In genomic region chr1:12113433-12114339, GRCh38 we compare ENCODE assay signal across 10 cellular contexts. TPM values are rescaled to one million over a fixed set of nuclear protein-coding genes. Genes with fewer than 3 reads are reported as not detected.
A peak's percentile ranks its signal among the peaks of the same experiment; 100 is the strongest.
DNase-seq lines count a peak whose midpoint lies in the region; ATAC-seq and TF ChIP-seq lines count a peak whose summit lies in the region.
"Had no signal": no experiment of that assay in that cellular context is flagged by ENCODE, and none has a peak within 500 bp of the region (broad histone marks: within the 10 kb centered on the region; RNA-seq: fewer than 3 reads in every experiment).

No MANE protein-coding gene starts in this region.

- no peaks in the 10 kb centered on the region for H3K36me3 ChIP-seq in mesenchymal stem cell (ENCODE audit: control insufficient read depth in 1 of 2, insufficient read depth in 2 of 2, low read depth in 1 of 2, low read length in 2 of 2)
- no peaks in the 10 kb centered on the region for H3K36me3 ChIP-seq in transverse colon

- intact Hi-C loops in transverse colon (cut with DNase I; ENCODE audit: low total_unique reads), result no loop called here

- peak overlapping the region; percentile 25 for H3K4me3 Mint-ChIP-seq in activated naive CD8-positive, alpha-beta T cell treated with anti-CD3 and anti-CD28 coated beads, Interleukin-2, amount 50 U/mL, for 24 hours
- H3K4me3 Mint-ChIP-seq: activated naive CD4-positive, alpha-beta T cell treated with anti-CD3 and anti-CD28 coated beads, Interleukin-2, amount 50 U/mL, for 24 hours; nephron had no signal

- no peak for TF ChIP-seq EP300 in transverse colon (IDR thresholded peaks at IDR 0.05; ENCODE audit: low read depth)

- no peaks in the 10 kb centered on the region for H3K9me3 Mint-ChIP-seq in activated naive CD8-positive, alpha-beta T cell treated with anti-CD3 and anti-CD28 coated beads, Interleukin-2, amount 50 U/mL, for 24 hours
- H3K9me3 Mint-ChIP-seq: activated naive CD4-positive, alpha-beta T cell treated with anti-CD3 and anti-CD28 coated beads, Interleukin-2, amount 50 U/mL, for 24 hours; nephron had no signal

- no peak overlapping the region for H3K14ac ChIP-seq in mesenchymal stem cell (ENCODE audit: low read length in 2 of 2)

- H3K27ac Mint-ChIP-seq in activated naive CD8-positive, alpha-beta T cell treated with anti-CD3 and anti-CD28 coated beads, Interleukin-2, amount 50 U/mL, for 24 hours, result no peak overlapping the region
- H3K27ac Mint-ChIP-seq: activated naive CD4-positive, alpha-beta T cell treated with anti-CD3 and anti-CD28 coated beads, Interleukin-2, amount 50 U/mL, for 24 hours; nephron had no signal

- H3K4me1 Mint-ChIP-seq in activated naive CD8-positive, alpha-beta T cell treated with anti-CD3 and anti-CD28 coated beads, Interleukin-2, amount 50 U/mL, for 24 hours, result peaks cover 16% of the 10 kb centered on the region
- H3K4me1 Mint-ChIP-seq: activated naive CD4-positive, alpha-beta T cell treated with anti-CD3 and anti-CD28 coated beads, Interleukin-2, amount 50 U/mL, for 24 hours; nephron had no signal

- no peak overlapping the region for H2AK5ac ChIP-seq in mesenchymal stem cell (ENCODE audit: low read length, severe bottlenecking)

- H4K8ac ChIP-seq in mesenchymal stem cell (ENCODE audit: low read length), result no peak overlapping the region

- peak; percentile 49 for ATAC-seq in activated naive CD8-positive, alpha-beta T cell treated with anti-CD3 and anti-CD28 coated beads, Interleukin-2, amount 50 U/mL, for 24 hours
- no peak for ATAC-seq in HG03280 (IDR thresholded peaks at IDR 0.05; ENCODE audit: unreplicated experiment)

- no peak overlapping the region for H3K27ac ChIP-seq in mesenchymal stem cell (ENCODE audit: low read length, poor library complexity, severe bottlenecking)
- H3K27ac ChIP-seq in transverse colon, result no peak overlapping the region

- H2BK120ac ChIP-seq in mesenchymal stem cell (ENCODE audit: low read depth, low read length), result no peak overlapping the region

- H2BK15ac ChIP-seq in mesenchymal stem cell (ENCODE audit: low read depth, poor library complexity, severe bottlenecking), result no peak overlapping the region

- H3K4me1 ChIP-seq in mesenchymal stem cell (ENCODE audit: control insufficient read depth, insufficient read depth, low read depth, low read length) (peaks cover 3% of the 10 kb centered on the region), transverse colon (no peaks in the 10 kb centered on the region)

- H3K9ac ChIP-seq in mesenchymal stem cell (ENCODE audit: low read length), result no peak overlapping the region

- no peak overlapping the region for H2AFZ ChIP-seq in mesenchymal stem cell (ENCODE audit: low read depth, low read length)

- WGBS in mesenchymal stem cell, result 82% methylated on average over 7 of the region's 7 CpGs
- 73 to 83% methylated on average over 1 to 7 of the region's 7 CpGs for WGBS in transverse colon (ENCODE audit: low coverage in 1 of 2), 2 donors

- no peak overlapping the region for H3K4me3 ChIP-seq in mesenchymal stem cell (ENCODE audit: insufficient read depth in 1 of 2, low read depth in 1 of 2, low read length in 2 of 2)
- no peak overlapping the region for H3K4me3 ChIP-seq in transverse colon

- H3K36me3 Mint-ChIP-seq in activated naive CD8-positive, alpha-beta T cell treated with anti-CD3 and anti-CD28 coated beads, Interleukin-2, amount 50 U/mL, for 24 hours (ENCODE audit: low read depth), result no peaks in the 10 kb centered on the region
- H3K36me3 Mint-ChIP-seq: activated naive CD4-positive, alpha-beta T cell treated with anti-CD3 and anti-CD28 coated beads, Interleukin-2, amount 50 U/mL, for 24 hours had no signal

- no peak overlapping the region for H3K4me2 ChIP-seq in mesenchymal stem cell (ENCODE audit: low read length, poor library complexity, severe bottlenecking)

- peaks cover 9% of the 10 kb centered on the region for H3K27me3 Mint-ChIP-seq in activated naive CD8-positive, alpha-beta T cell treated with anti-CD3 and anti-CD28 coated beads, Interleukin-2, amount 50 U/mL, for 24 hours
- H3K27me3 Mint-ChIP-seq: activated naive CD4-positive, alpha-beta T cell treated with anti-CD3 and anti-CD28 coated beads, Interleukin-2, amount 50 U/mL, for 24 hours had no signal

- no peak for TF ChIP-seq CTCF in transverse colon (IDR thresholded peaks at IDR 0.05)

- in situ Hi-C loops in transverse colon (cut with MboI; ENCODE audit: low pct_ligation_motif_present in 1 of 4, low pct_unique_long_range_greater_than_20kb in 1 of 4, low sequenced_read_pairs in 3 of 4), result loop anchor here in 3 of 4 donors (25.0 kb wide), 1 partner anchor 549 kb away; no protein-coding TSS in a partner anchor

- H2BK5ac ChIP-seq in mesenchymal stem cell (ENCODE audit: low read depth, low read length, poor library complexity, severe bottlenecking), result no peak overlapping the region

- no peak overlapping the region for H3K23ac ChIP-seq in mesenchymal stem cell (ENCODE audit: low read length in 2 of 2)

- peak; percentile 10 for DNase-seq in NCI-H1092 (lab: John Stamatoyannopoulos, UW)
- DNase-seq in NCI-H1092 treated with DMSO at 0.1 percent for 48 hours (lab: John Stamatoyannopoulos, UW), result no peak
- peak; percentile 53 for DNase-seq in M059J (ENCODE audit: low read depth)
- no peak for DNase-seq in activated naive CD8-positive, alpha-beta T cell treated with anti-CD3 and anti-CD28 coated beads, Interleukin-2, amount 50 U/mL, for 24 hours
- peak; percentile 39 for DNase-seq in mesenchymal stem cell
- no peak for DNase-seq in NCI-H2081 treated with DMSO at 0.1 percent for 48 hours (lab: John Stamatoyannopoulos, UW)
- no peak for DNase-seq in transverse colon

- H3K9me3 ChIP-seq in mesenchymal stem cell (ENCODE audit: control insufficient read depth, low read length), result no peaks in the 10 kb centered on the region
- H3K9me3 ChIP-seq in transverse colon, result no peaks in the 10 kb centered on the region

- H3K18ac ChIP-seq in mesenchymal stem cell (ENCODE audit: low read depth in 1 of 2, low read length in 2 of 2), result no peak overlapping the region

- TF ChIP-seq POLR2A in transverse colon (IDR thresholded peaks at IDR 0.05), result no peak

- no peak overlapping the region for H4K91ac ChIP-seq in mesenchymal stem cell (ENCODE audit: low read length)

- no peaks in the 10 kb centered on the region for H3K79me1 ChIP-seq in mesenchymal stem cell (replicated peaks; ENCODE audit: low read length, poor library complexity, severe bottlenecking)

- H3K27me3 ChIP-seq in mesenchymal stem cell (ENCODE audit: control insufficient read depth in 1 of 2, insufficient read depth in 1 of 2, low read length in 2 of 2) (peaks cover 0 to 5% of the 10 kb centered on the region in 2 experiments), transverse colon (no peaks in the 10 kb centered on the region)

- H2BK12ac ChIP-seq in mesenchymal stem cell (ENCODE audit: low read length in 2 of 2), result no peak overlapping the region

- H3K4ac ChIP-seq in mesenchymal stem cell (ENCODE audit: low read depth in 1 of 2, low read length in 2 of 2), result no peak overlapping the region

RNA-seq across cellular contexts. Expression of gene TNFRSF8, which starts 50.6 kb away (rescaled TPM):
- 0.47 TPM in 1 of 2 replicates, not detected in the other for total RNA-seq in M059J (2014; rRNA removed; shearing (Covaris generic))
- 0.03 TPM for polyA plus RNA-seq in mesenchymal stem cell (2013, experiment 1 of 2)
- not detected for polyA plus RNA-seq in mesenchymal stem cell (2013, experiment 2 of 2)
- under 1 TPM in 1 of 4 donors, not detected in 3; 0.16 TPM for total RNA-seq in transverse colon

RNA-seq across cellular contexts. Expression of gene TNFRSF1B, which starts 53.1 kb away (rescaled TPM):
- 1.5 and 5.4 TPM in 2 replicates for total RNA-seq in M059J (2014; rRNA removed; shearing (Covaris generic))
- 35.0 TPM for polyA plus RNA-seq in mesenchymal stem cell (2013, experiment 1 of 2)
- polyA plus RNA-seq in mesenchymal stem cell (2013, experiment 2 of 2), result 35.2 TPM
- 10 to 100 TPM; 11.1 to 17.3 (median 15.3) TPM for total RNA-seq in transverse colon

Comparison
In these comparisons a context has a peak if more than half of its experiments do, and no peak if none do; other contexts are left out.
1. DNase-seq: peak in NCI-H1092 (single experiment), M059J (single experiment) and mesenchymal stem cell (single experiment); none in NCI-H1092 treated with DMSO at 0.1 percent for 48 hours (single experiment), activated naive CD8-positive, alpha-beta T cell treated with anti-CD3 and anti-CD28 coated beads, Interleukin-2, amount 50 U/mL, for 24 hours (single experiment), NCI-H2081 treated with DMSO at 0.1 percent for 48 hours (single experiment) and transverse colon (single experiment).